Comparison of ENCODE assay signal across 8 cellular contexts in the genomic region with DNA sequence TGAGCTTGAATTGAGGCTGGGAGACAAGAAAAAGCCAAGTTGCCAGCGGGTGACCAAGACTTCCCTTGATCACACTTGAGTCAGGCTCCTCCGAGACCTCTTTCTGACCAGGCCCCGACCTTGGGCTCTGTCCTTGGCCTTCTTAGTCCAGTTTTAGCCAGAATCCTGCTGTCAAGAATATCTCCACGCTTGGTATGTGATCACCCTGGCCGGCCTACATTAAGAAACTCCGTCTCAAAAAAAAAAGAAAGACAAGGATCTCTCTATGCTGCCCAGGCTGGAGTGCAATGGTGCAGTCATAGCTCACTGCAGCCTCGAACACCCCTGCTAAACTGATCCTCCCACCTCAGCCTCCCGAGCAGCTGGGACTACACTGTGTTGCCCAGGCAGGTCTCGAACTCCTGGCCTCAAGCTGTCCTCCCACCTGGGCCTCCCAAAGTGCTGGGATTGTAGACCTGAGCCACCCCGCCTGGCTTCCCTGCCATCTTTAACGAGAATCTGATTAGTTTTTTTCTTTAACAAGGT. TPM values are rescaled to one million over a fixed set of nuclear protein-coding genes. Genes with fewer than 3 reads are reported as not detected.
A peak's percentile ranks its signal among the peaks of the same experiment; 100 is the strongest.
DNase-seq lines count a peak whose midpoint lies in the region; ATAC-seq and TF ChIP-seq lines count a peak whose summit lies in the region.

No MANE protein-coding gene starts in this region.

- H4K20me1 ChIP-seq in PC-9 (ENCODE audit: insufficient read depth) = no peaks in the 10 kb centered on the region; the same call in 1 of the 2 replicates

- H3K9me3 Mint-ChIP-seq in CD8-positive, alpha-beta memory T cell = no peaks in the 10 kb centered on the region

- peak overlapping the region; percentile 79 for H3K4me3 ChIP-seq in CD8-positive, alpha-beta memory T cell (ENCODE audit: low read length)
- H3K4me3 ChIP-seq in PC-9 = peak overlapping the region; percentile 70
- peak overlapping the region; percentile 65 for H3K4me3 ChIP-seq in epithelial cell of esophagus (ENCODE audit: low read length)
- peak overlapping the region; percentile 68 for H3K4me3 ChIP-seq in parathyroid adenoma (ENCODE audit: low read depth, low read length)

- peak overlapping the region; percentile 17 for H3K9ac ChIP-seq in parathyroid adenoma

- no peaks in the 10 kb centered on the region for H3K9me2 ChIP-seq in PC-9 (ENCODE audit: insufficient read depth)

- H3K27me3 ChIP-seq in CD8-positive, alpha-beta memory T cell (ENCODE audit: insufficient read depth, low read length, poor library complexity, severe bottlenecking) = no peaks in the 10 kb centered on the region
- H3K27me3 ChIP-seq in PC-9 (ENCODE audit: insufficient read depth, low read depth) (no peaks in the 10 kb centered on the region), parathyroid adenoma (ENCODE audit: control insufficient read depth, insufficient read depth, low read length) (no peaks in the 10 kb centered on the region)

- peaks cover 33% of the 10 kb centered on the region for H3K79me2 ChIP-seq in PC-9 (ENCODE audit: low read depth)
- peaks cover 13% of the 10 kb centered on the region for H3K79me2 ChIP-seq in parathyroid adenoma

- ATAC-seq in HG03520 (IDR thresholded peaks at IDR 0.05; ENCODE audit: unreplicated experiment) = no peak
- ATAC-seq in HG03439 (IDR thresholded peaks at IDR 0.05; ENCODE audit: unreplicated experiment) = no peak
- ATAC-seq in HG03097 (IDR thresholded peaks at IDR 0.05; ENCODE audit: low FRiP score, unreplicated experiment) = no peak

- no peaks in the 10 kb centered on the region for H3K36me3 Mint-ChIP-seq in CD8-positive, alpha-beta memory T cell

- peak overlapping the region; percentile 50 to 91 (median 68) for H3K27ac Mint-ChIP-seq in CD8-positive, alpha-beta memory T cell

- no peaks in the 10 kb centered on the region for H3K36me3 ChIP-seq in CD8-positive, alpha-beta memory T cell (ENCODE audit: insufficient read depth, low read length)
- H3K36me3 ChIP-seq in PC-9 (ENCODE audit: low read depth) (no peaks in the 10 kb centered on the region), parathyroid adenoma (ENCODE audit: control insufficient read depth, insufficient read depth, low read length) (no peaks in the 10 kb centered on the region)

- intact Hi-C loops in PC-9 (cut with micrococcal nuclease; ENCODE audit: unreplicated experiment) = loop anchor here (5.0 kb wide), 1 partner anchor 501 kb away; no protein-coding TSS in a partner anchor

- H3F3A ChIP-seq in PC-9 (ENCODE audit: insufficient read depth, low read depth) = peaks cover 10% of the 10 kb centered on the region; the same call in 1 of the 2 replicates

- POLR2A ChIA-PET in CD8-positive, alpha-beta memory T cell (lab: Charles Lee) = no interaction called here
- POLR2A ChIA-PET in PC-9 (lab: Charles Lee; ENCODE audit: unreplicated experiment) = no interaction called here

- H3K27me3 Mint-ChIP-seq in CD8-positive, alpha-beta memory T cell = peaks cover 0 to 3% of the 10 kb centered on the region in 2 donors

- peak overlapping the region; percentile 99 for H3K4me2 ChIP-seq in PC-9
- peak overlapping the region; percentile 87 for H3K4me2 ChIP-seq in parathyroid adenoma (ENCODE audit: low read length)

- CTCF ChIA-PET in CD8-positive, alpha-beta memory T cell (lab: Charles Lee) = interaction anchor here (1.1 to 1.8 kb wide), 5 partner anchors 10 to 102 kb away, joined by 3 to 13 read pairs (median 5); no protein-coding TSS in a partner anchor
- CTCF ChIA-PET in PC-9 (lab: Charles Lee) = no interaction called here

- peaks cover 20 to 36% (median 31%) of the 10 kb centered on the region in 3 donors for H3K4me1 Mint-ChIP-seq in CD8-positive, alpha-beta memory T cell

- H3K27ac ChIP-seq in CD8-positive, alpha-beta memory T cell (ENCODE audit: low read depth, low read length) = peak overlapping the region; percentile 82
- H3K27ac ChIP-seq in PC-9 (peak overlapping the region; percentile 70), parathyroid adenoma (peak overlapping the region; percentile 89)

- H3K4me3 Mint-ChIP-seq in CD8-positive, alpha-beta memory T cell = peak overlapping the region; percentile 71 to 91 (median 75)

- no peak for DNase-seq in CD8-positive, alpha-beta memory T cell
- DNase-seq in PC-9 (no peak), epithelial cell of esophagus (ENCODE audit: low read depth) (no peak), NCI-H2171 (lab: John Stamatoyannopoulos, UW) (no peak)

- TF ChIP-seq CTCF in PC-9 (conservative IDR thresholded peaks at IDR 0.05) (no peak), epithelial cell of esophagus (IDR thresholded peaks at IDR 0.05; ENCODE audit: insufficient read depth, low read depth, low read length, missing control alignments) (no peak), parathyroid adenoma (IDR thresholded peaks at IDR 0.05) (no peak)

- H3K9me3 ChIP-seq in CD8-positive, alpha-beta memory T cell (ENCODE audit: low read length) = no peaks in the 10 kb centered on the region
- H3K9me3 ChIP-seq in PC-9 (ENCODE audit: insufficient read depth, low read depth) (no peaks in the 10 kb centered on the region), parathyroid adenoma (ENCODE audit: control insufficient read depth, low read length) (no peaks in the 10 kb centered on the region)

- H2AFZ ChIP-seq in PC-9 = peak overlapping the region; percentile 98
- H2AFZ ChIP-seq in parathyroid adenoma = peak overlapping the region; percentile 100

- no TSS peak for BruUV-seq in PC-9 (replicated peaks; lab: Mats Ljungman, UMichigan)

- peaks cover 32% of the 10 kb centered on the region for H3K4me1 ChIP-seq in CD8-positive, alpha-beta memory T cell (ENCODE audit: insufficient read depth, low read length)
- peaks cover 31% of the 10 kb centered on the region for H3K4me1 ChIP-seq in PC-9 (replicated peaks; ENCODE audit: insufficient read depth)
- peaks cover 20% of the 10 kb centered on the region for H3K4me1 ChIP-seq in parathyroid adenoma

RNA-seq across cellular contexts. Expression of a gene that starts 1.0 kb away (rescaled TPM):
- 10 to 100 TPM; 66.1 to 75.1 TPM for total RNA-seq in CD8-positive, alpha-beta memory T cell
- polyA plus RNA-seq in CD8-positive, alpha-beta memory T cell = 40.4 TPM
- total RNA-seq in PC-9 (2021) = 87.8 and 88.6 TPM in 2 replicates
